Comparison of ENCODE assay signal across 1 cellular context in the genomic region with DNA sequence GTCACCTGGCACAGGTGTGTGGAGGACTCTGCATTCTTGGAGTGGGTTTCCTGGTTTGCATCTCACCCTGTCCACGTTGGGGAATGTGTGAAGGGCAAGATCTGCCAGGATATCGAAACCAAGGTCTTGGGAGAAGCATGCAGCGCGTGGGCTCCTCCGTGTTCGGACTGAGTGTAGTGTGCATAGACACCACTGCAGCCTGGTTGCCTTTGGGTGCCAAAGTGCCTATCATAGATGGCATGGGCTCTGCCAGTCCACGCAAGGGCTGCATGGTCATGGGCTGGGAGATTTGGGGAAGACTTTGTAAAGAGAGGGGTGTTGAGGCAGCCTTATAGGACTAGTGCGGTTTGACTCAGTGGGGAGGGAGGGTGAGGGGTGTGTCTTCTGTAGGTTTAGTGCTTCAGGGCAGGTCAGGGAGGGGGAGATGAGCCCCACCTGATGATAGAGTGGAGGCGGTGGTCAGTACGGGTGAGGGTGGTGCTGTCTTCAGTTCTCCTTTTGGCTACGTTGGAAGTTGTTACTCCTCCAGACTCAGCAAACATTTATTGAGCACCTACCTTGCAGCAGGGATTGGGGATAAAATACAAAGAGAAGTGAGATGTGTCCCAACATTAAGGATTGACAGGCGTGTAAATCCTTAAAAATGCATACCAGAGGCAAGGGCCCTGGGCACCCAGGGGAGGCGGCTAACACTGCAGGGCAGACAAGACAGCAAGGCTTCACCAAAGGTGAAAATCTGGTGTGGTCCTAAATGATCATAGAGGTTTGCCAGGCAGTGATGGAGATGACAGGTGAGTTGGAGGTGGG.
TF ChIP-seq lines count a peak whose summit lies in the region.

No MANE protein-coding gene starts in this region.

TF ChIP-seq in SK-N-SH, 30 proteins besides CTCF, POLR2A, EP300 and RAD21:
- TF ChIP-seq, protein P1, sequence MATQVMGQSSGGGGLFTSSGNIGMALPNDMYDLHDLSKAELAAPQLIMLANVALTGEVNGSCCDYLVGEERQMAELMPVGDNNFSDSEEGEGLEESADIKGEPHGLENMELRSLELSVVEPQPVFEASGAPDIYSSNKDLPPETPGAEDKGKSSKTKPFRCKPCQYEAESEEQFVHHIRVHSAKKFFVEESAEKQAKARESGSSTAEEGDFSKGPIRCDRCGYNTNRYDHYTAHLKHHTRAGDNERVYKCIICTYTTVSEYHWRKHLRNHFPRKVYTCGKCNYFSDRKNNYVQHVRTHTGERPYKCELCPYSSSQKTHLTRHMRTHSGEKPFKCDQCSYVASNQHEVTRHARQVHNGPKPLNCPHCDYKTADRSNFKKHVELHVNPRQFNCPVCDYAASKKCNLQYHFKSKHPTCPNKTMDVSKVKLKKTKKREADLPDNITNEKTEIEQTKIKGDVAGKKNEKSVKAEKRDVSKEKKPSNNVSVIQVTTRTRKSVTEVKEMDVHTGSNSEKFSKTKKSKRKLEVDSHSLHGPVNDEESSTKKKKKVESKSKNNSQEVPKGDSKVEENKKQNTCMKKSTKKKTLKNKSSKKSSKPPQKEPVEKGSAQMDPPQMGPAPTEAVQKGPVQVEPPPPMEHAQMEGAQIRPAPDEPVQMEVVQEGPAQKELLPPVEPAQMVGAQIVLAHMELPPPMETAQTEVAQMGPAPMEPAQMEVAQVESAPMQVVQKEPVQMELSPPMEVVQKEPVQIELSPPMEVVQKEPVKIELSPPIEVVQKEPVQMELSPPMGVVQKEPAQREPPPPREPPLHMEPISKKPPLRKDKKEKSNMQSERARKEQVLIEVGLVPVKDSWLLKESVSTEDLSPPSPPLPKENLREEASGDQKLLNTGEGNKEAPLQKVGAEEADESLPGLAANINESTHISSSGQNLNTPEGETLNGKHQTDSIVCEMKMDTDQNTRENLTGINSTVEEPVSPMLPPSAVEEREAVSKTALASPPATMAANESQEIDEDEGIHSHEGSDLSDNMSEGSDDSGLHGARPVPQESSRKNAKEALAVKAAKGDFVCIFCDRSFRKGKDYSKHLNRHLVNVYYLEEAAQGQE (IDR thresholded peaks at IDR 0.05; ENCODE audit: low read depth, low read length), result no peak
- TF ChIP-seq TEAD4 (IDR thresholded peaks at IDR 0.05; ENCODE audit: borderline replicate concordance, insufficient read depth) (no peak), MAX (IDR thresholded peaks at IDR 0.05; ENCODE audit: low read depth) (no peak), RXRA (IDR thresholded peaks at IDR 0.05; ENCODE audit: borderline replicate concordance, low read depth) (no peak), SMC3 (IDR thresholded peaks at IDR 0.05; ENCODE audit: low read depth, low read length) (no peak), YY1 (IDR thresholded peaks at IDR 0.05; ENCODE audit: low read depth) (no peak), FOSL2 (IDR thresholded peaks at IDR 0.05; ENCODE audit: borderline replicate concordance, low read depth) (no peak), TCF12 (IDR thresholded peaks at IDR 0.05) (no peak), TAF1 (IDR thresholded peaks at IDR 0.05; ENCODE audit: borderline replicate concordance, low read depth, low read length) (no peak), USF2 (IDR thresholded peaks at IDR 0.05; ENCODE audit: borderline replicate concordance, low read depth, low read length) (no peak), PBX3 (IDR thresholded peaks at IDR 0.05) (no peak), SIN3A (IDR thresholded peaks at IDR 0.05; ENCODE audit: borderline replicate concordance, low read depth, low read length) (no peak), RCOR1 (IDR thresholded peaks at IDR 0.05; ENCODE audit: low read length) (no peak), MXI1 (IDR thresholded peaks at IDR 0.05; ENCODE audit: low read depth, low read length) (no peak), FOXJ3 (CRISPR knock-in tag; IDR thresholded peaks at IDR 0.05) (no peak), USF1 (IDR thresholded peaks at IDR 0.05; ENCODE audit: borderline replicate concordance, low read depth) (no peak), NFIC (IDR thresholded peaks at IDR 0.05; ENCODE audit: borderline replicate concordance) (no peak), NRF1 (IDR thresholded peaks at IDR 0.05; ENCODE audit: low read depth, low read length) (no peak), CHD2 (IDR thresholded peaks at IDR 0.05; ENCODE audit: low read length, partially characterized antibody) (no peak)
- TF ChIP-seq, protein P2, sequence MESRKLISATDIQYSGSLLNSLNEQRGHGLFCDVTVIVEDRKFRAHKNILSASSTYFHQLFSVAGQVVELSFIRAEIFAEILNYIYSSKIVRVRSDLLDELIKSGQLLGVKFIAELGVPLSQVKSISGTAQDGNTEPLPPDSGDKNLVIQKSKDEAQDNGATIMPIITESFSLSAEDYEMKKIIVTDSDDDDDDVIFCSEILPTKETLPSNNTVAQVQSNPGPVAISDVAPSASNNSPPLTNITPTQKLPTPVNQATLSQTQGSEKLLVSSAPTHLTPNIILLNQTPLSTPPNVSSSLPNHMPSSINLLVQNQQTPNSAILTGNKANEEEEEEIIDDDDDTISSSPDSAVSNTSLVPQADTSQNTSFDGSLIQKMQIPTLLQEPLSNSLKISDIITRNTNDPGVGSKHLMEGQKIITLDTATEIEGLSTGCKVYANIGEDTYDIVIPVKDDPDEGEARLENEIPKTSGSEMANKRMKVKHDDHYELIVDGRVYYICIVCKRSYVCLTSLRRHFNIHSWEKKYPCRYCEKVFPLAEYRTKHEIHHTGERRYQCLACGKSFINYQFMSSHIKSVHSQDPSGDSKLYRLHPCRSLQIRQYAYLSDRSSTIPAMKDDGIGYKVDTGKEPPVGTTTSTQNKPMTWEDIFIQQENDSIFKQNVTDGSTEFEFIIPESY (IDR thresholded peaks at IDR 0.05; ENCODE audit: borderline replicate concordance, low read depth), result no peak
TF ChIP-seq in SK-N-SH: peak in this region for 0.
